10 cellular contexts compared by ENCODE assay signal in genomic region chr10:17599089-17599488, GRCh38. TPM values are rescaled to one million over a fixed set of nuclear protein-coding genes. Genes with fewer than 3 reads are reported as not detected.
DNase-seq lines count a peak whose midpoint lies in the region; ATAC-seq and FAIRE-seq lines count a peak whose summit lies in the region.
"Had no signal": no experiment of that assay in that cellular context is flagged by ENCODE, and none has a peak within 500 bp of the region (broad histone marks: within the 10 kb centered on the region; RNA-seq: fewer than 3 reads in every experiment).

No MANE protein-coding gene starts in this region.

- no peak overlapping the region for H2BK15ac ChIP-seq in mesenchymal stem cell (ENCODE audit: low read depth, poor library complexity, severe bottlenecking)

- H3K4me1 ChIP-seq in adipocyte (ENCODE audit: control insufficient read depth, insufficient read depth, low read length), result no peaks in the 10 kb centered on the region
- no peaks in the 10 kb centered on the region for H3K4me1 ChIP-seq in mesenchymal stem cell (ENCODE audit: control insufficient read depth, insufficient read depth, low read depth, low read length)

- H3K79me1 ChIP-seq in mesenchymal stem cell (replicated peaks; ENCODE audit: low read length, poor library complexity, severe bottlenecking), result peaks cover 4% of the 10 kb centered on the region

- no peak overlapping the region for H2BK12ac ChIP-seq in mesenchymal stem cell (ENCODE audit: low read length in 2 of 2)

- no peak overlapping the region for H3K18ac ChIP-seq in mesenchymal stem cell (ENCODE audit: low read depth in 1 of 2, low read length in 2 of 2)

- no peak overlapping the region for H3K4me3 ChIP-seq in adipocyte (ENCODE audit: low read length)
- H3K4me3 ChIP-seq in mesenchymal stem cell (ENCODE audit: insufficient read depth in 1 of 2, low read depth in 1 of 2, low read length in 2 of 2), result no peak overlapping the region
- H3K4me3 ChIP-seq: esophagus muscularis mucosa had no signal

- H4K91ac ChIP-seq in mesenchymal stem cell (ENCODE audit: low read length), result no peak overlapping the region

- DNase-seq in G401 (ENCODE audit: low spot score), result peak; percentile 68
- peak; percentile 29 for DNase-seq in HTR-8/SVneo (ENCODE audit: insufficient read length, low spot score)
- peak; percentile 43 for DNase-seq in adipocyte (ENCODE audit: low read depth)
- DNase-seq in mesenchymal stem cell, result peak; percentile 36
- DNase-seq in SKM-1 (lab: John Stamatoyannopoulos, UW; ENCODE audit: unreplicated experiment), result no peak
- no peak for DNase-seq in stimulated activated naive CD8-positive, alpha-beta T cell treated with anti-CD3 and anti-CD28 coated beads, Interleukin-15, Interleukin-2, amounts not matched to agents 100 U/mL and 50 U/mL, for 24 hours

- H3K36me3 ChIP-seq in adipocyte (ENCODE audit: control insufficient read depth, insufficient read depth, low read length, severe bottlenecking), result peaks cover 17% of the 10 kb centered on the region
- peaks cover 0 to 2% of the 10 kb centered on the region in 2 experiments for H3K36me3 ChIP-seq in mesenchymal stem cell (ENCODE audit: control insufficient read depth in 1 of 2, insufficient read depth in 2 of 2, low read depth in 1 of 2, low read length in 2 of 2)

- no peak overlapping the region for H2BK5ac ChIP-seq in mesenchymal stem cell (ENCODE audit: low read depth, low read length, poor library complexity, severe bottlenecking)

- in situ Hi-C loops in G401 (cut with HindIII; ENCODE audit: low sequenced_read_pairs), result no loop called here

- H3K9ac ChIP-seq in adipocyte (ENCODE audit: low read length), result no peak overlapping the region
- H3K9ac ChIP-seq in mesenchymal stem cell (ENCODE audit: low read length), result no peak overlapping the region

- no peak overlapping the region for H3K4me2 ChIP-seq in mesenchymal stem cell (ENCODE audit: low read length, poor library complexity, severe bottlenecking)

- no peaks in the 10 kb centered on the region for H3K9me3 ChIP-seq in adipocyte (ENCODE audit: control insufficient read depth, low read length)
- no peaks in the 10 kb centered on the region for H3K9me3 ChIP-seq in mesenchymal stem cell (ENCODE audit: control insufficient read depth, low read length)
- H3K9me3 ChIP-seq: esophagus muscularis mucosa had no signal

- H2AFZ ChIP-seq in mesenchymal stem cell (ENCODE audit: low read depth, low read length), result no peak overlapping the region

- no peak overlapping the region for H3K4ac ChIP-seq in mesenchymal stem cell (ENCODE audit: low read depth in 1 of 2, low read length in 2 of 2)

- no peak overlapping the region for H2AK5ac ChIP-seq in mesenchymal stem cell (ENCODE audit: low read length, severe bottlenecking)

- no peak overlapping the region for H2BK120ac ChIP-seq in mesenchymal stem cell (ENCODE audit: low read depth, low read length)

- no peak for ATAC-seq in GM21737 (IDR thresholded peaks at IDR 0.05; ENCODE audit: unreplicated experiment)
- no peak for ATAC-seq in stimulated activated naive CD8-positive, alpha-beta T cell treated with anti-CD3 and anti-CD28 coated beads, Interleukin-15, Interleukin-2, amounts not matched to agents 100 U/mL and 50 U/mL, for 24 hours
- ATAC-seq in GM21390 (IDR thresholded peaks at IDR 0.05; ENCODE audit: unreplicated experiment), result no peak

- no peak overlapping the region for H3K14ac ChIP-seq in mesenchymal stem cell (ENCODE audit: low read length in 2 of 2)

- H3K27me3 ChIP-seq in adipocyte (replicated peaks; ENCODE audit: control insufficient read depth, insufficient read depth, low read length) (no peaks in the 10 kb centered on the region), mesenchymal stem cell (ENCODE audit: control insufficient read depth in 1 of 2, insufficient read depth in 1 of 2, low read length in 2 of 2) (no peaks in the 10 kb centered on the region)
- H3K27me3 ChIP-seq: esophagus muscularis mucosa had no signal

- 94% methylated on average over 5 of the region's 8 CpGs for WGBS in mesenchymal stem cell

- no peak overlapping the region for H3K27ac ChIP-seq in mesenchymal stem cell (ENCODE audit: low read length, poor library complexity, severe bottlenecking)
- H3K27ac ChIP-seq: esophagus muscularis mucosa had no signal

- H3K23ac ChIP-seq in mesenchymal stem cell (ENCODE audit: low read length in 2 of 2), result no peak overlapping the region

- no peak for FAIRE-seq in HTR-8/SVneo (lab: Jason Lieb, UNC)

- H4K8ac ChIP-seq in mesenchymal stem cell (ENCODE audit: low read length), result no peak overlapping the region

RNA-seq across cellular contexts. Expression of gene HACD1, which starts 18.1 kb away (rescaled TPM):
- total RNA-seq in G401 (2014; rRNA removed; shearing (Covaris generic)), result 113 and 125 TPM in 2 replicates
- 42.1 TPM for polyA plus RNA-seq in mesenchymal stem cell (2013, experiment 1 of 2)
- 45.0 TPM for polyA plus RNA-seq in mesenchymal stem cell (2013, experiment 2 of 2)
- total RNA-seq: T-helper 1 cell treated with Interleukin-12 subunit alpha and Interleukin-12 subunit beta and Interleukin-4 antibody, amounts not matched to agents 30 ng/mL and 1 ng/mL, for 36 hours had no signal

RNA-seq across cellular contexts. Expression of gene STAM, which starts 44.9 kb away (rescaled TPM):
- 20.4 and 25.9 TPM in 2 replicates for total RNA-seq in G401 (2014; rRNA removed; shearing (Covaris generic))
- 27.5 TPM for polyA plus RNA-seq in mesenchymal stem cell (2013, experiment 1 of 2)
- polyA plus RNA-seq in mesenchymal stem cell (2013, experiment 2 of 2), result 26.7 TPM

Comparison
In these comparisons a context has a peak if more than half of its experiments do, and no peak if none do; other contexts are left out.
1. DNase-seq: peak in G401 (single experiment), HTR-8/SVneo (single experiment), adipocyte (single experiment) and mesenchymal stem cell (single experiment); none in SKM-1 (single experiment) and stimulated activated naive CD8-positive, alpha-beta T cell treated with anti-CD3 and anti-CD28 coated beads, Interleukin-15, Interleukin-2, amounts not matched to agents 100 U/mL and 50 U/mL, for 24 hours (single experiment).